ENCODE assay signal across 8 cellular contexts in the genomic region with DNA sequence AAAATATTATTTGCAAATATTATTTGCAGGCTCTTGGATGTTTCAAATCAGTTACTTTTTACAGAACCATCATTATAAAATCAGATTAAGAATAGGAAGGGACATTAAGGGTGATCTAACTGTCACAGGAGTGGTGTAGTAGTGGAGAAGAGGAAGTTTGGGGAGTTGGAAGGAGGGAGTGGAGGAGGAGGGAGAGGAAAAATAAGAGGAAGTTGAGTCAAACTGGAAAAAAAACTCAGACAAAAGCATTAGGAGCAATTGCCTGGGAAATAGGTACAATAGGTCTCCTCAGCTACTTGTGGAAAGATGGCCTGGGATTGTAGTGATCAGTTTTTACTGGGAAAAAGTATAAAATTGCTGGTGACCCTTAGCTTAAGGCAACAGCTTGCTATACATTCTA.
"Had no signal": no experiment of that assay in that cellular context is flagged by ENCODE, and none has a peak within 500 bp of the region (broad histone marks: within the 10 kb centered on the region; RNA-seq: fewer than 3 reads in every experiment).

No MANE protein-coding gene starts in this region.

- DNase-seq: activated CD4-positive, alpha-beta T cell treated with anti-CD3 and anti-CD28 coated beads, Interleukin-2, amount 50 U/mL, for 1 hour; activated effector memory CD4-positive, alpha-beta T cell treated with Interleukin-2 at 50 U/mL for 16 hours; gastrocnemius medialis; left lung; ovary; stimulated activated CD4-positive, alpha-beta T cell treated with anti-CD3 and anti-CD28 coated beads, Interleukin-4, amount 100 ng/mL, for 24 hours; tibial artery had no signal

- H3K4me3 Mint-ChIP-seq: T-helper 1 cell treated with Interleukin-12 subunit alpha and Interleukin-12 subunit beta and Interleukin-4 antibody, amounts not matched to agents 30 μg/mL and 1 μg/mL, for 36 hours had no signal

- H3K9me3 Mint-ChIP-seq: T-helper 1 cell treated with Interleukin-12 subunit alpha and Interleukin-12 subunit beta and Interleukin-4 antibody, amounts not matched to agents 30 μg/mL and 1 μg/mL, for 36 hours had no signal

- H3K27ac Mint-ChIP-seq: T-helper 1 cell treated with Interleukin-12 subunit alpha and Interleukin-12 subunit beta and Interleukin-4 antibody, amounts not matched to agents 30 μg/mL and 1 μg/mL, for 36 hours had no signal
